Comparison of ENCODE assay signal across 26 cellular contexts in the genomic region with DNA sequence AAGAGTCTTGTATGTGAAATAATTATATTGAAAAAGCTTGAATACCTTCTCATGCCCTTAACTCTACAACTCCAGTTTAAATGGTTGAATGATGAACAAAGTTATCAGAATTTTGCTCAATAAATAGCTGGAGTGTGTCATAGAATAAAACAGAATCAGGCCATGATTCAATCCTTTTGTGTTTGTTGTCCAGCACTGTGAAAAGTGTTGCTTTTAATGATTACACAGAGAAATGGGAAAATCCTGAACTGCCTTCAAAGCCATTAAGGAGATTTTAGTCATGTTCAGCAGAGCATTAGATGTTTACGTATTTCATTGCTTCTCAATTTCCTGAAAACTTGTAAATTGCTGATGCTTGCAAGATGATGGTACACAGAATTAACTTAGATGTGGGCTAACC.
DNase-seq lines count a peak whose midpoint lies in the region; ATAC-seq, FAIRE-seq and TF ChIP-seq lines count a peak whose summit lies in the region.
"Had no signal": no experiment of that assay in that cellular context is flagged by ENCODE, and none has a peak within 500 bp of the region (broad histone marks: within the 10 kb centered on the region; RNA-seq: fewer than 3 reads in every experiment).

No MANE protein-coding gene starts in this region.

- no peak for TF ChIP-seq CTCF in A549 (IDR thresholded peaks at IDR 0.05)
- no peak for TF ChIP-seq CTCF in kidney epithelial cell (IDR thresholded peaks at IDR 0.05; ENCODE audit: insufficient read depth, low read length, poor library complexity, severe bottlenecking)
- TF ChIP-seq CTCF in CD4-positive, alpha-beta T cell (IDR thresholded peaks at IDR 0.05) = no peak

- peak; percentile 61 for FAIRE-seq in A549 (lab: Jason Lieb, UNC)
- no peak for FAIRE-seq in GM12891 (lab: Jason Lieb, UNC)
- FAIRE-seq: A204.1, GM12892, GM18507 had no signal

- H3K4me3 ChIP-seq in A549 (no peak overlapping the region), kidney epithelial cell (ENCODE audit: low read depth, low read length) (no peak overlapping the region)
- H3K4me3 ChIP-seq: BLaER1 treated with 17β-estradiol and CSF1 and Interleukin-3, amounts not matched to agents 10 nM and 100 nM had no signal

- no peak for ATAC-seq in A549
- no peak for ATAC-seq in CD4-positive, alpha-beta T cell (ENCODE audit: poor library complexity)

- 93% methylated on average over 1 of the region's 1 CpG for WGBS in A549 (ENCODE audit: missing lambda C conversion rate)

- no peaks in the 10 kb centered on the region for H3K36me3 Mint-ChIP-seq in CD4-positive, alpha-beta T cell (ENCODE audit: low read depth)
- H3K36me3 Mint-ChIP-seq: CD4-positive, alpha-beta memory T cell; CD8-positive, alpha-beta memory T cell had no signal

- intact Hi-C loops in CD4-positive, alpha-beta T cell (cut with DNase I, micrococcal nuclease) = no loop called here

- POLR2A ChIA-PET in A549 (lab: Yijun Ruan, JAX) = no interaction called here
- POLR2A ChIA-PET in CD4-positive, alpha-beta T cell (lab: Charles Lee) = no interaction called here

- CTCF ChIA-PET in A549 (lab: Yijun Ruan, JAX) = interaction anchor here (1.2 kb wide), 1 partner anchor 21 kb away, joined by 3 read pairs; no protein-coding TSS in a partner anchor
- CTCF ChIA-PET in CD4-positive, alpha-beta T cell (lab: Charles Lee) = no interaction called here

- no peaks in the 10 kb centered on the region for H3K4me1 ChIP-seq in A549
- H3K4me1 ChIP-seq: Caco-2 had no signal

- in situ Hi-C loops in Caki2 (cut with HindIII; ENCODE audit: low pct_unique_long_range_greater_than_20kb, low sequenced_read_pairs) = no loop called here

- no peaks in the 10 kb centered on the region for H3K9me3 ChIP-seq in A549
- H3K9me3 ChIP-seq in CD4-positive, alpha-beta T cell (ENCODE audit: control insufficient read depth, low read length) = no peaks in the 10 kb centered on the region
- H3K9me3 ChIP-seq: BLaER1 treated with 17β-estradiol and CSF1 and Interleukin-3, amounts not matched to agents 10 nM and 100 nM; Caco-2 had no signal

- TF ChIP-seq POLR2A in A549 (IDR thresholded peaks at IDR 0.05; ENCODE audit: low read length) (no peak), GM12891 (IDR thresholded peaks at IDR 0.05; ENCODE audit: low read depth, low read length) (no peak)

- H3K9me3 Mint-ChIP-seq in CD4-positive, alpha-beta T cell = no peaks in the 10 kb centered on the region

- H3K4me2 ChIP-seq in A549 = no peak overlapping the region
- H3K4me2 ChIP-seq: BLaER1 treated with 17β-estradiol and CSF1 and Interleukin-3, amounts not matched to agents 10 nM and 100 nM had no signal

- no peaks in the 10 kb centered on the region for H3K27me3 ChIP-seq in kidney epithelial cell (ENCODE audit: control insufficient read depth, insufficient read depth, low read length)
- H3K27me3 ChIP-seq in CD4-positive, alpha-beta T cell (ENCODE audit: control insufficient read depth, insufficient read depth, low read length) = no peaks in the 10 kb centered on the region
- H3K27me3 ChIP-seq: BLaER1 treated with 17β-estradiol and CSF1 and Interleukin-3, amounts not matched to agents 10 nM and 100 nM had no signal

- TF ChIP-seq RAD21 in A549 (conservative IDR thresholded peaks at IDR 0.05 in 1 of 2, IDR thresholded peaks at IDR 0.05 in 1 of 2) = no peak

- no peak overlapping the region for H3K27ac ChIP-seq in A549
- no peak overlapping the region for H3K27ac ChIP-seq in CD4-positive, alpha-beta T cell (ENCODE audit: low read depth, low read length)
- H3K27ac ChIP-seq: BLaER1 treated with 17β-estradiol and CSF1 and Interleukin-3, amounts not matched to agents 10 nM and 100 nM; C4-2B had no signal

- DNase-seq in A549 (ENCODE audit: low read depth in 1 of 2, low spot score in 1 of 2) (no peak), Caki2 (ENCODE audit: low read depth) (peak; percentile 4), kidney epithelial cell (ENCODE audit: low read depth) (peak; percentile 48), kidney tubule cell (ENCODE audit: low spot score) (peak; percentile 80), superior temporal gyrus (ENCODE audit: extremely low spot score) (no peak), GF-D8 (lab: John Stamatoyannopoulos, UW) (no peak), GM12891 (ENCODE audit: insufficient read length, low spot score) (no peak)
- DNase-seq in CD4-positive, alpha-beta T cell = no peak
- DNase-seq: 8988T; AML-193; Caco-2; CD4-positive, alpha-beta memory T cell; CD8-positive, alpha-beta memory T cell; DMS 273 treated with DMSO at 0.1 percent for 48 hours; DMS153; DMS53; DMS79; DND-41; EL; GDM1 had no signal

- H3K27me3 Mint-ChIP-seq in CD4-positive, alpha-beta T cell = no peaks in the 10 kb centered on the region
- H3K27me3 Mint-ChIP-seq: B cell; CD4-positive, alpha-beta memory T cell; CD8-positive, alpha-beta memory T cell had no signal

- H3K4me1 Mint-ChIP-seq in CD4-positive, alpha-beta T cell (ENCODE audit: low read depth) = no peaks in the 10 kb centered on the region
- H3K4me1 Mint-ChIP-seq: B cell; CD4-positive, alpha-beta memory T cell; CD8-positive, alpha-beta memory T cell had no signal

- no peak for TF ChIP-seq EP300 in A549 (IDR thresholded peaks at IDR 0.05)

- H3K36me3 ChIP-seq in kidney epithelial cell (ENCODE audit: control insufficient read depth, insufficient read depth, low read length) = no peaks in the 10 kb centered on the region
- H3K36me3 ChIP-seq: BLaER1 treated with 17β-estradiol and CSF1 and Interleukin-3, amounts not matched to agents 10 nM and 100 nM had no signal

- no peak overlapping the region for H3K4me3 Mint-ChIP-seq in CD4-positive, alpha-beta T cell
- H3K4me3 Mint-ChIP-seq: B cell; CD4-positive, alpha-beta memory T cell; CD8-positive, alpha-beta memory T cell had no signal

- H3K27ac Mint-ChIP-seq in CD4-positive, alpha-beta T cell = no peak overlapping the region
- H3K27ac Mint-ChIP-seq: B cell; CD4-positive, alpha-beta memory T cell; CD8-positive, alpha-beta memory T cell had no signal

TF ChIP-seq in A549, 52 proteins besides CTCF, POLR2A, EP300 and RAD21:
- TF ChIP-seq HES2 (IDR thresholded peaks at IDR 0.05) (no peak), MAFK (IDR thresholded peaks at IDR 0.05; ENCODE audit: partially characterized antibody) (peak; percentile 20), MAZ (IDR thresholded peaks at IDR 0.05; ENCODE audit: borderline replicate concordance, low read depth, low read length) (no peak)

TF ChIP-seq in GM12891, 5 proteins besides CTCF, POLR2A, EP300 and RAD21:
- TF ChIP-seq POU2F2 (IDR thresholded peaks at IDR 0.05; ENCODE audit: low read depth, low read length) = no peak
- TF ChIP-seq SPI1 (IDR thresholded peaks at IDR 0.05; ENCODE audit: low read depth, low read length) = no peak
- no peak for TF ChIP-seq PAX5 (IDR thresholded peaks at IDR 0.05; ENCODE audit: insufficient read depth, low read length, severe bottlenecking)
- no peak for TF ChIP-seq TAF1 (IDR thresholded peaks at IDR 0.05; ENCODE audit: low read depth, low read length)
- TF ChIP-seq POLR2AphosphoS5 (IDR thresholded peaks at IDR 0.05; ENCODE audit: low read depth, low read length) = no peak

Comparison
In these comparisons a context has a peak if more than half of its experiments do, and no peak if none do; other contexts are left out.
1. DNase-seq: peak in Caki2 (single experiment), kidney epithelial cell (single experiment) and kidney tubule cell (single experiment); none in A549 (0 of 2), superior temporal gyrus (single experiment), GF-D8 (single experiment), CD4-positive, alpha-beta T cell (0 of 10) and GM12891 (single experiment).